2 cellular contexts compared by ENCODE assay signal in the genomic region with DNA sequence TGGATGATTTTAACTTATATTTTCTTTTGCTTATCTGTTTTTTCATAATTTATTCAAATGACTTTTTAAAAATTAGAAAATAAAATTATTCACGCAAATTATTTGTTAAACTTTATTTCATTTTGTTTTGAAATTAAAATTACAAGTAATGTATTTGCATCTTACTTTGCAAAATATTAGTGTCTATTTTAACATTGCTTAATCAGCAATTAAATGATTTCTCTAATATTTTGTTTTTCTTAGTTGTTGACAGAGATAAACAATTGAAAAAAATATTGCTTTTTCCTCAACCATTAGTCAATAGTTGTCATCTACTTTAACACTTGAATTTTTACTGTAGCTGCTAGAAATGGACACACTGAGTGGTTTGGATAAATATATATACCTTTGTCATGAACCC.
TF ChIP-seq lines count a peak whose summit lies in the region.

No MANE protein-coding gene starts in this region.

TF ChIP-seq in HepG2, 621 proteins besides CTCF, POLR2A, EP300 and RAD21:
- no peak for TF ChIP-seq ZNF383 (CRISPR knock-in tag; IDR thresholded peaks at IDR 0.05; ENCODE audit: borderline replicate concordance)
- peak; percentile 61; the same call in 1 of the 2 replicates for TF ChIP-seq MAFF (IDR thresholded peaks at IDR 0.05; ENCODE audit: low read depth, low read length)
- no peak for TF ChIP-seq ERF (CRISPR knock-in tag; IDR thresholded peaks at IDR 0.05)
- TF ChIP-seq MAFK (conservative IDR thresholded peaks at IDR 0.05 in 1 of 2, IDR thresholded peaks at IDR 0.05 in 1 of 2; ENCODE audit: low read length in 2 of 2): peak; percentile 35 to 85; a peak in 3 of 4 replicates

TF ChIP-seq in K562, 482 proteins besides CTCF, POLR2A, EP300 and RAD21:
- no peak for TF ChIP-seq RUNX1 (IDR thresholded peaks at IDR 0.05; ENCODE audit: low read depth)
- peak; percentile 68; the same call in 1 of the 2 replicates for TF ChIP-seq MAFF (IDR thresholded peaks at IDR 0.05; ENCODE audit: low read length)
- peak; percentile 82 for TF ChIP-seq C11orf30 (IDR thresholded peaks at IDR 0.05; ENCODE audit: low read depth)
- TF ChIP-seq HDAC1 (IDR thresholded peaks at IDR 0.05): no peak
- no peak for TF ChIP-seq ELF4 (CRISPR knock-in tag; IDR thresholded peaks at IDR 0.05)
- no peak for TF ChIP-seq COPS2 (conservative IDR thresholded peaks at IDR 0.05)
- TF ChIP-seq HNRNPUL1 (IDR thresholded peaks at IDR 0.05; ENCODE audit: low read length): no peak
- TF ChIP-seq KLF13 (tag; IDR thresholded peaks at IDR 0.05; ENCODE audit: borderline replicate concordance, low read depth): no peak
- TF ChIP-seq ZNF316 (IDR thresholded peaks at IDR 0.05): peak; percentile 94
- TF ChIP-seq MTA2 (IDR thresholded peaks at IDR 0.05; ENCODE audit: low read depth): no peak
- no peak for TF ChIP-seq MCM2 (IDR thresholded peaks at IDR 0.05; ENCODE audit: low read depth)
- no peak for TF ChIP-seq L3MBTL2 (IDR thresholded peaks at IDR 0.05)
- peak; percentile 62; the same call in 1 of the 2 replicates for TF ChIP-seq MAFK (IDR thresholded peaks at IDR 0.05; ENCODE audit: low read length)
- no peak for TF ChIP-seq FOXK2 (conservative IDR thresholded peaks at IDR 0.05 in 1 of 2, IDR thresholded peaks at IDR 0.05 in 1 of 2; ENCODE audit: low read depth in 2 of 2)
- TF ChIP-seq, protein P1, sequence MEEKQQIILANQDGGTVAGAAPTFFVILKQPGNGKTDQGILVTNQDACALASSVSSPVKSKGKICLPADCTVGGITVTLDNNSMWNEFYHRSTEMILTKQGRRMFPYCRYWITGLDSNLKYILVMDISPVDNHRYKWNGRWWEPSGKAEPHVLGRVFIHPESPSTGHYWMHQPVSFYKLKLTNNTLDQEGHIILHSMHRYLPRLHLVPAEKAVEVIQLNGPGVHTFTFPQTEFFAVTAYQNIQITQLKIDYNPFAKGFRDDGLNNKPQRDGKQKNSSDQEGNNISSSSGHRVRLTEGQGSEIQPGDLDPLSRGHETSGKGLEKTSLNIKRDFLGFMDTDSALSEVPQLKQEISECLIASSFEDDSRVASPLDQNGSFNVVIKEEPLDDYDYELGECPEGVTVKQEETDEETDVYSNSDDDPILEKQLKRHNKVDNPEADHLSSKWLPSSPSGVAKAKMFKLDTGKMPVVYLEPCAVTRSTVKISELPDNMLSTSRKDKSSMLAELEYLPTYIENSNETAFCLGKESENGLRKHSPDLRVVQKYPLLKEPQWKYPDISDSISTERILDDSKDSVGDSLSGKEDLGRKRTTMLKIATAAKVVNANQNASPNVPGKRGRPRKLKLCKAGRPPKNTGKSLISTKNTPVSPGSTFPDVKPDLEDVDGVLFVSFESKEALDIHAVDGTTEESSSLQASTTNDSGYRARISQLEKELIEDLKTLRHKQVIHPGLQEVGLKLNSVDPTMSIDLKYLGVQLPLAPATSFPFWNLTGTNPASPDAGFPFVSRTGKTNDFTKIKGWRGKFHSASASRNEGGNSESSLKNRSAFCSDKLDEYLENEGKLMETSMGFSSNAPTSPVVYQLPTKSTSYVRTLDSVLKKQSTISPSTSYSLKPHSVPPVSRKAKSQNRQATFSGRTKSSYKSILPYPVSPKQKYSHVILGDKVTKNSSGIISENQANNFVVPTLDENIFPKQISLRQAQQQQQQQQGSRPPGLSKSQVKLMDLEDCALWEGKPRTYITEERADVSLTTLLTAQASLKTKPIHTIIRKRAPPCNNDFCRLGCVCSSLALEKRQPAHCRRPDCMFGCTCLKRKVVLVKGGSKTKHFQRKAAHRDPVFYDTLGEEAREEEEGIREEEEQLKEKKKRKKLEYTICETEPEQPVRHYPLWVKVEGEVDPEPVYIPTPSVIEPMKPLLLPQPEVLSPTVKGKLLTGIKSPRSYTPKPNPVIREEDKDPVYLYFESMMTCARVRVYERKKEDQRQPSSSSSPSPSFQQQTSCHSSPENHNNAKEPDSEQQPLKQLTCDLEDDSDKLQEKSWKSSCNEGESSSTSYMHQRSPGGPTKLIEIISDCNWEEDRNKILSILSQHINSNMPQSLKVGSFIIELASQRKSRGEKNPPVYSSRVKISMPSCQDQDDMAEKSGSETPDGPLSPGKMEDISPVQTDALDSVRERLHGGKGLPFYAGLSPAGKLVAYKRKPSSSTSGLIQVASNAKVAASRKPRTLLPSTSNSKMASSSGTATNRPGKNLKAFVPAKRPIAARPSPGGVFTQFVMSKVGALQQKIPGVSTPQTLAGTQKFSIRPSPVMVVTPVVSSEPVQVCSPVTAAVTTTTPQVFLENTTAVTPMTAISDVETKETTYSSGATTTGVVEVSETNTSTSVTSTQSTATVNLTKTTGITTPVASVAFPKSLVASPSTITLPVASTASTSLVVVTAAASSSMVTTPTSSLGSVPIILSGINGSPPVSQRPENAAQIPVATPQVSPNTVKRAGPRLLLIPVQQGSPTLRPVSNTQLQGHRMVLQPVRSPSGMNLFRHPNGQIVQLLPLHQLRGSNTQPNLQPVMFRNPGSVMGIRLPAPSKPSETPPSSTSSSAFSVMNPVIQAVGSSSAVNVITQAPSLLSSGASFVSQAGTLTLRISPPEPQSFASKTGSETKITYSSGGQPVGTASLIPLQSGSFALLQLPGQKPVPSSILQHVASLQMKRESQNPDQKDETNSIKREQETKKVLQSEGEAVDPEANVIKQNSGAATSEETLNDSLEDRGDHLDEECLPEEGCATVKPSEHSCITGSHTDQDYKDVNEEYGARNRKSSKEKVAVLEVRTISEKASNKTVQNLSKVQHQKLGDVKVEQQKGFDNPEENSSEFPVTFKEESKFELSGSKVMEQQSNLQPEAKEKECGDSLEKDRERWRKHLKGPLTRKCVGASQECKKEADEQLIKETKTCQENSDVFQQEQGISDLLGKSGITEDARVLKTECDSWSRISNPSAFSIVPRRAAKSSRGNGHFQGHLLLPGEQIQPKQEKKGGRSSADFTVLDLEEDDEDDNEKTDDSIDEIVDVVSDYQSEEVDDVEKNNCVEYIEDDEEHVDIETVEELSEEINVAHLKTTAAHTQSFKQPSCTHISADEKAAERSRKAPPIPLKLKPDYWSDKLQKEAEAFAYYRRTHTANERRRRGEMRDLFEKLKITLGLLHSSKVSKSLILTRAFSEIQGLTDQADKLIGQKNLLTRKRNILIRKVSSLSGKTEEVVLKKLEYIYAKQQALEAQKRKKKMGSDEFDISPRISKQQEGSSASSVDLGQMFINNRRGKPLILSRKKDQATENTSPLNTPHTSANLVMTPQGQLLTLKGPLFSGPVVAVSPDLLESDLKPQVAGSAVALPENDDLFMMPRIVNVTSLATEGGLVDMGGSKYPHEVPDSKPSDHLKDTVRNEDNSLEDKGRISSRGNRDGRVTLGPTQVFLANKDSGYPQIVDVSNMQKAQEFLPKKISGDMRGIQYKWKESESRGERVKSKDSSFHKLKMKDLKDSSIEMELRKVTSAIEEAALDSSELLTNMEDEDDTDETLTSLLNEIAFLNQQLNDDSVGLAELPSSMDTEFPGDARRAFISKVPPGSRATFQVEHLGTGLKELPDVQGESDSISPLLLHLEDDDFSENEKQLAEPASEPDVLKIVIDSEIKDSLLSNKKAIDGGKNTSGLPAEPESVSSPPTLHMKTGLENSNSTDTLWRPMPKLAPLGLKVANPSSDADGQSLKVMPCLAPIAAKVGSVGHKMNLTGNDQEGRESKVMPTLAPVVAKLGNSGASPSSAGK (IDR thresholded peaks at IDR 0.05): no peak
- no peak for TF ChIP-seq TSC22D4 (tag; IDR thresholded peaks at IDR 0.05)
- TF ChIP-seq KLF1 (tag; IDR thresholded peaks at IDR 0.05): no peak
- TF ChIP-seq MAFG (tag; conservative IDR thresholded peaks at IDR 0.05): peak; percentile 56
